Comparison of ENCODE assay signal across 1 cellular context in the genomic region with DNA sequence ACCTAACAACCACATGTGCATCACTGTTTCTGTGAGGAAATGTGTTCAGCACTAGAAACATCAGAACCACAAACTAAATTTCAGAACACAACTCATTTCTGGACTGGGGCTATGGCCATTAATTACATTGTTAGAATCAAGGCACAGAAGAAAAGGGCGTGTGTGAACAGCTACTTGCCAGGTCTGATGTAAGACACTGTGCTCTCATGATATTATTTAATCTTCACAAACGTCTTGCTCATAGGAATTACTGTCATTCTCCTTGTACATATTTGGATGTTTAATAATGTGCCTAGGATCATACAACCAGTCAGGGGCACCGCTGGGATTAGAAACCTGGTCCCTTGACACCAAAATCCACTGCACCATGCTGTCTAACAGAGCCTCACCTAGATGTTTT.
TF ChIP-seq lines count a peak whose summit lies in the region.

No MANE protein-coding gene starts in this region.

TF ChIP-seq in GM23338, 12 proteins besides CTCF, POLR2A, EP300 and RAD21 (continued from another document):
- TF ChIP-seq, protein P1, sequence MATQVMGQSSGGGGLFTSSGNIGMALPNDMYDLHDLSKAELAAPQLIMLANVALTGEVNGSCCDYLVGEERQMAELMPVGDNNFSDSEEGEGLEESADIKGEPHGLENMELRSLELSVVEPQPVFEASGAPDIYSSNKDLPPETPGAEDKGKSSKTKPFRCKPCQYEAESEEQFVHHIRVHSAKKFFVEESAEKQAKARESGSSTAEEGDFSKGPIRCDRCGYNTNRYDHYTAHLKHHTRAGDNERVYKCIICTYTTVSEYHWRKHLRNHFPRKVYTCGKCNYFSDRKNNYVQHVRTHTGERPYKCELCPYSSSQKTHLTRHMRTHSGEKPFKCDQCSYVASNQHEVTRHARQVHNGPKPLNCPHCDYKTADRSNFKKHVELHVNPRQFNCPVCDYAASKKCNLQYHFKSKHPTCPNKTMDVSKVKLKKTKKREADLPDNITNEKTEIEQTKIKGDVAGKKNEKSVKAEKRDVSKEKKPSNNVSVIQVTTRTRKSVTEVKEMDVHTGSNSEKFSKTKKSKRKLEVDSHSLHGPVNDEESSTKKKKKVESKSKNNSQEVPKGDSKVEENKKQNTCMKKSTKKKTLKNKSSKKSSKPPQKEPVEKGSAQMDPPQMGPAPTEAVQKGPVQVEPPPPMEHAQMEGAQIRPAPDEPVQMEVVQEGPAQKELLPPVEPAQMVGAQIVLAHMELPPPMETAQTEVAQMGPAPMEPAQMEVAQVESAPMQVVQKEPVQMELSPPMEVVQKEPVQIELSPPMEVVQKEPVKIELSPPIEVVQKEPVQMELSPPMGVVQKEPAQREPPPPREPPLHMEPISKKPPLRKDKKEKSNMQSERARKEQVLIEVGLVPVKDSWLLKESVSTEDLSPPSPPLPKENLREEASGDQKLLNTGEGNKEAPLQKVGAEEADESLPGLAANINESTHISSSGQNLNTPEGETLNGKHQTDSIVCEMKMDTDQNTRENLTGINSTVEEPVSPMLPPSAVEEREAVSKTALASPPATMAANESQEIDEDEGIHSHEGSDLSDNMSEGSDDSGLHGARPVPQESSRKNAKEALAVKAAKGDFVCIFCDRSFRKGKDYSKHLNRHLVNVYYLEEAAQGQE (IDR thresholded peaks at IDR 0.05; ENCODE audit: unreplicated experiment) = no peak
